ENCODE assay signal across 8 cellular contexts in genomic region chr13:106533101-106533939, GRCh38. TPM values are rescaled to one million over a fixed set of nuclear protein-coding genes. Genes with fewer than 3 reads are reported as not detected.
DNase-seq lines count a peak whose midpoint lies in the region; ATAC-seq and TF ChIP-seq lines count a peak whose summit lies in the region.

No MANE protein-coding gene starts in this region.

- H3K4me1 Mint-ChIP-seq in brain, result peaks cover 41% of the 10 kb centered on the region

- H3K36me3 Mint-ChIP-seq in brain, result no peaks in the 10 kb centered on the region

- H3K9me3 ChIP-seq in Peyer's patch, result no peaks in the 10 kb centered on the region

- H3K27me3 ChIP-seq in Peyer's patch, result no peaks in the 10 kb centered on the region

- no peaks in the 10 kb centered on the region for H3K9me3 Mint-ChIP-seq in brain

- TF ChIP-seq CTCF in Peyer's patch (IDR thresholded peaks at IDR 0.05) (peak in 4 of 6 experiments; percentile 43 to 65 (median 52)), brain (conservative IDR thresholded peaks at IDR 0.05) (peak; percentile 71 to 81)

- no peaks in the 10 kb centered on the region for H3K36me3 ChIP-seq in Peyer's patch

- TF ChIP-seq POLR2A in Peyer's patch (IDR thresholded peaks at IDR 0.05), result no peak

- H3K4me3 ChIP-seq in Peyer's patch, result peak overlapping the region; percentile 49 to 88 (median 72)

- peak overlapping the region; percentile 89 to 98 (median 97) for H3K4me3 Mint-ChIP-seq in brain

- H3K27ac Mint-ChIP-seq in brain, result peak overlapping the region; percentile 95 to 99 (median 98)

- H3K27me3 Mint-ChIP-seq in brain, result peaks cover 20% of the 10 kb centered on the region

- intact Hi-C loops in posterior vena cava (cut with DNase I), result no loop called here

- in situ Hi-C loops in Caki2 (cut with HindIII; ENCODE audit: low pct_unique_long_range_greater_than_20kb, low sequenced_read_pairs), result no loop called here

- H3K27ac ChIP-seq in Peyer's patch, result peak overlapping the region; percentile 40 to 89 (median 68)

- DNase-seq in Caki2 (ENCODE audit: low read depth) (peak; percentile 75), HS-5 (ENCODE audit: low read depth) (peak; percentile 24), Peyer's patch (peak in 2 of 3 donors; percentile 87 to 92), hippocampal formation (lab: John Stamatoyannopoulos, UW) (peak; percentile 73 to 84), posterior vena cava (ENCODE audit: low spot score) (peak; percentile 93)
- no peak for DNase-seq in NK-92 treated with Interleukin-12 subunit alpha and Interleukin-12 subunit beta, amount 100 ng/mL, for 24 hours (lab: John Stamatoyannopoulos, UW)

- H3K4me1 ChIP-seq in Peyer's patch, result peaks cover 0 to 13% (median 12%) of the 10 kb centered on the region in 4 donors

- ATAC-seq in HG03469 (IDR thresholded peaks at IDR 0.05; ENCODE audit: unreplicated experiment), result no peak

RNA-seq across cellular contexts. Expression of gene EFNB2, which starts 2.1 kb away (rescaled TPM):
- total RNA-seq in Caki2 (2014; rRNA removed; shearing (Covaris generic); ENCODE audit: low replicate concordance), result 11.9 and 17.5 TPM in 2 replicates
- total RNA-seq in Peyer's patch, result 10 to 100 TPM in 3 of 4 donors, 1 to 10 TPM in 1; 5.8 to 38.9 (median 30.2) TPM
- polyA plus RNA-seq in brain (ENCODE audit: insufficient read depth, low read depth, low replicate concordance), result 7.3 TPM
- total RNA-seq in posterior vena cava, result 10 to 100 TPM; 15.5 to 18.2 TPM

RNA-seq across cellular contexts. Expression of gene ARGLU1, which starts 34.6 kb away (rescaled TPM):
- total RNA-seq in Caki2 (2014; rRNA removed; shearing (Covaris generic); ENCODE audit: low replicate concordance), result 23.5 and 53.1 TPM in 2 replicates
- total RNA-seq in Peyer's patch, result 100 to 1,000 TPM in 3 of 4 donors, 10 to 100 TPM in 1; 95.4 to 233 (median 126) TPM
- polyA plus RNA-seq in brain (ENCODE audit: insufficient read depth, low read depth, low replicate concordance), result 10.1 TPM
- 10 to 100 TPM; 69.9 to 72.8 TPM for total RNA-seq in posterior vena cava
